23 cellular contexts compared by ENCODE assay signal in genomic region chr3:198028718-198029117, GRCh38.
DNase-seq lines count a peak whose midpoint lies in the region; ATAC-seq, FAIRE-seq and TF ChIP-seq lines count a peak whose summit lies in the region.
"Had no signal": no experiment of that assay in that cellular context is flagged by ENCODE, and none has a peak within 500 bp of the region (broad histone marks: within the 10 kb centered on the region; RNA-seq: fewer than 3 reads in every experiment).

No MANE protein-coding gene starts in this region.

- H3K4me2 ChIP-seq in hepatocyte (peak overlapping the region; percentile 12), Karpas-422 (ENCODE audit: low read depth, low read length, poor library complexity, severe bottlenecking) (no peak overlapping the region)

- FAIRE-seq in HTR-8/SVneo (lab: Jason Lieb, UNC) = peak; percentile 44
- FAIRE-seq: D721Med, H1 had no signal

- no peaks in the 10 kb centered on the region for H3K4me1 ChIP-seq in CD8-positive, alpha-beta memory T cell (ENCODE audit: insufficient read depth, low read length)
- H3K4me1 ChIP-seq in hepatocyte (ENCODE audit: insufficient read depth) = no peaks in the 10 kb centered on the region
- H3K4me1 ChIP-seq in endodermal cell (ENCODE audit: control insufficient read depth, insufficient read depth, low read length) = no peaks in the 10 kb centered on the region
- no peaks in the 10 kb centered on the region for H3K4me1 ChIP-seq in tibial artery
- H3K4me1 ChIP-seq in Karpas-422 (ENCODE audit: low read length) = no peaks in the 10 kb centered on the region

- CTCF ChIA-PET in CD8-positive, alpha-beta memory T cell (lab: Charles Lee) = no interaction called here

- no peak overlapping the region for H3K4me3 Mint-ChIP-seq in CD8-positive, alpha-beta memory T cell
- H3K4me3 Mint-ChIP-seq in endodermal cell = no peak overlapping the region
- H3K4me3 Mint-ChIP-seq: activated CD8-positive, alpha-beta T cell treated with anti-CD3 and anti-CD28 coated beads for 36 hours; activated naive CD8-positive, alpha-beta T cell treated with anti-CD3 and anti-CD28 coated beads, Interleukin-2, amount 10 ng/mL, durations not matched to agents 7 days and 5 days; activated T-cell treated with anti-CD3 and anti-CD28 coated beads, Interleukin-2, amount 50 U/mL, for 72 hours; B cell had no signal

- no peaks in the 10 kb centered on the region for H3K9me3 ChIP-seq in CD8-positive, alpha-beta memory T cell (ENCODE audit: low read length)
- no peaks in the 10 kb centered on the region for H3K9me3 ChIP-seq in hepatocyte (ENCODE audit: low read depth)
- H3K9me3 ChIP-seq in endodermal cell (ENCODE audit: control insufficient read depth, low read length) = no peaks in the 10 kb centered on the region
- no peaks in the 10 kb centered on the region for H3K9me3 ChIP-seq in tibial artery
- no peaks in the 10 kb centered on the region for H3K9me3 ChIP-seq in Karpas-422 (ENCODE audit: low read length)
- H3K9me3 ChIP-seq: mucosa of descending colon, thoracic aorta had no signal

- H3K36me3 ChIP-seq in CD8-positive, alpha-beta memory T cell (ENCODE audit: insufficient read depth, low read length) = no peaks in the 10 kb centered on the region
- no peaks in the 10 kb centered on the region for H3K36me3 ChIP-seq in hepatocyte (replicated peaks; ENCODE audit: insufficient read depth, low read depth)
- H3K36me3 ChIP-seq in endodermal cell (ENCODE audit: control insufficient read depth, insufficient read depth, low read length) = no peaks in the 10 kb centered on the region
- peaks cover 8 to 26% (median 10%) of the 10 kb centered on the region in 3 donors for H3K36me3 ChIP-seq in tibial artery
- H3K36me3 ChIP-seq in Karpas-422 (ENCODE audit: insufficient read depth, low read length) = no peaks in the 10 kb centered on the region
- H3K36me3 ChIP-seq: thoracic aorta had no signal

- intact Hi-C loops in tibial artery (cut with DNase I; ENCODE audit: low total_unique reads) = no loop called here

- no peak overlapping the region for H3K4me3 ChIP-seq in CD8-positive, alpha-beta memory T cell (ENCODE audit: low read length)
- H3K4me3 ChIP-seq in hepatocyte (no peak overlapping the region), endodermal cell (ENCODE audit: low read length) (no peak overlapping the region), tibial artery (no peak overlapping the region), Karpas-422 (ENCODE audit: low read length) (no peak overlapping the region)
- H3K4me3 ChIP-seq: mucosa of descending colon, thoracic aorta had no signal

- no peaks in the 10 kb centered on the region for H4K20me1 ChIP-seq in hepatocyte (ENCODE audit: insufficient read depth, poor library complexity, severe bottlenecking)
- H4K20me1 ChIP-seq in Karpas-422 (ENCODE audit: insufficient read depth, low read depth, low read length) = no peaks in the 10 kb centered on the region

- 57% methylated on average over 6 of the region's 6 CpGs for WGBS in hepatocyte (ENCODE audit: low lambda C conversion rate, missing lambda C conversion rate)
- 87 to 90% methylated on average over 6 of the region's 6 CpGs for WGBS in endodermal cell (ENCODE audit: insufficient coverage in 1 of 2, insufficient read length in 1 of 2), 2 experiments

- H3K4me1 Mint-ChIP-seq in CD8-positive, alpha-beta memory T cell = no peaks in the 10 kb centered on the region
- H3K4me1 Mint-ChIP-seq in endodermal cell = peaks cover 3% of the 10 kb centered on the region
- H3K4me1 Mint-ChIP-seq: activated naive CD8-positive, alpha-beta T cell treated with anti-CD3 and anti-CD28 coated beads, Interleukin-2, amount 10 ng/mL, durations not matched to agents 7 days and 5 days; B cell had no signal

- no peak for DNase-seq in CD8-positive, alpha-beta memory T cell
- peak; percentile 24 for DNase-seq in HTR-8/SVneo (ENCODE audit: insufficient read length, low spot score)
- DNase-seq in brain pericyte (ENCODE audit: low read depth, low spot score) = peak; percentile 29
- no peak for DNase-seq in hepatocyte (ENCODE audit: low spot score)
- no peak for DNase-seq in endodermal cell
- DNase-seq in tibial artery = no peak
- DNase-seq in Karpas-422 = no peak
- no peak for DNase-seq in omental fat pad (ENCODE audit: low spot score)
- DNase-seq: activated CD8-positive, alpha-beta T cell treated with anti-CD3 and anti-CD28 coated beads for 36 hours; activated naive CD8-positive, alpha-beta T cell treated with anti-CD3 and anti-CD28 coated beads, Interleukin-2, amount 10 ng/mL, durations not matched to agents 7 days and 5 days; activated T-cell treated with anti-CD3 and anti-CD28 coated beads, Interleukin-2, amount 50 U/mL, for 72 hours; hippocampal formation; mucosa of descending colon; NCI-H1930; NCI-H69; nucleus accumbens; stimulated activated CD4-positive, alpha-beta T cell treated with anti-CD3 and anti-CD28 coated beads, Interleukin-4, amount 100 ng/mL, for 4 hours; SW 1271 had no signal

- TF ChIP-seq CTCF in hepatocyte (IDR thresholded peaks at IDR 0.05; ENCODE audit: poor library complexity) = no peak
- TF ChIP-seq CTCF in endodermal cell (conservative IDR thresholded peaks at IDR 0.05) = no peak
- no peak for TF ChIP-seq CTCF in tibial artery (IDR thresholded peaks at IDR 0.05)
- TF ChIP-seq CTCF in omental fat pad (IDR thresholded peaks at IDR 0.05) = no peak

- ATAC-seq in omental fat pad (ENCODE audit: low FRiP score) = no peak
- ATAC-seq: activated CD8-positive, alpha-beta T cell treated with anti-CD3 and anti-CD28 coated beads for 36 hours; activated T-cell treated with anti-CD3 and anti-CD28 coated beads, Interleukin-2, amount 50 U/mL, for 72 hours; mucosa of descending colon; sciatic nerve had no signal

- H3K9me3 Mint-ChIP-seq in CD8-positive, alpha-beta memory T cell = no peaks in the 10 kb centered on the region
- no peaks in the 10 kb centered on the region for H3K9me3 Mint-ChIP-seq in endodermal cell
- H3K9me3 Mint-ChIP-seq: activated CD8-positive, alpha-beta T cell treated with anti-CD3 and anti-CD28 coated beads for 36 hours; activated naive CD8-positive, alpha-beta T cell treated with anti-CD3 and anti-CD28 coated beads, Interleukin-2, amount 10 ng/mL, durations not matched to agents 7 days and 5 days; activated T-cell treated with anti-CD3 and anti-CD28 coated beads, Interleukin-2, amount 50 U/mL, for 72 hours had no signal

- H3K9me2 ChIP-seq in hepatocyte (replicated peaks; ENCODE audit: insufficient read depth) (no peaks in the 10 kb centered on the region), Karpas-422 (replicated peaks; ENCODE audit: insufficient read depth, low read length) (no peaks in the 10 kb centered on the region)

- H3K79me2 ChIP-seq in hepatocyte = no peaks in the 10 kb centered on the region
- H3K79me2 ChIP-seq in Karpas-422 (ENCODE audit: low read length) = no peaks in the 10 kb centered on the region

- POLR2A ChIA-PET in CD8-positive, alpha-beta memory T cell (lab: Charles Lee) = no interaction called here

- no peak overlapping the region for H3K27ac Mint-ChIP-seq in CD8-positive, alpha-beta memory T cell
- no peak overlapping the region for H3K27ac Mint-ChIP-seq in endodermal cell
- H3K27ac Mint-ChIP-seq: activated CD8-positive, alpha-beta T cell treated with anti-CD3 and anti-CD28 coated beads for 36 hours; activated naive CD8-positive, alpha-beta T cell treated with anti-CD3 and anti-CD28 coated beads, Interleukin-2, amount 10 ng/mL, durations not matched to agents 7 days and 5 days; activated T-cell treated with anti-CD3 and anti-CD28 coated beads, Interleukin-2, amount 50 U/mL, for 72 hours; B cell had no signal

- H3K9ac ChIP-seq in endodermal cell (ENCODE audit: extremely low read depth, low read length, poor library complexity, severe bottlenecking) (no peak overlapping the region), Karpas-422 (ENCODE audit: low read length) (no peak overlapping the region)

- H3K36me3 Mint-ChIP-seq in CD8-positive, alpha-beta memory T cell = peaks cover 7 to 18% (median 8%) of the 10 kb centered on the region in 3 donors
- peaks cover 2% of the 10 kb centered on the region for H3K36me3 Mint-ChIP-seq in endodermal cell (ENCODE audit: low read depth)

- H2AFZ ChIP-seq in hepatocyte (peak overlapping the region; percentile 9), Karpas-422 (ENCODE audit: low read length) (no peak overlapping the region; the same call in 1 of the 2 replicates)

- peak overlapping the region; percentile 38 for H3K27ac ChIP-seq in CD8-positive, alpha-beta memory T cell (ENCODE audit: low read depth, low read length)
- H3K27ac ChIP-seq in hepatocyte (no peak overlapping the region), endodermal cell (ENCODE audit: low read depth, low read length) (no peak overlapping the region), tibial artery (no peak overlapping the region), Karpas-422 (ENCODE audit: low read length) (no peak overlapping the region)
- H3K27ac ChIP-seq: thoracic aorta had no signal

- H3K27me3 ChIP-seq in CD8-positive, alpha-beta memory T cell (ENCODE audit: insufficient read depth, low read length, poor library complexity, severe bottlenecking) = no peaks in the 10 kb centered on the region
- H3K27me3 ChIP-seq in hepatocyte (no peaks in the 10 kb centered on the region), endodermal cell (ENCODE audit: control insufficient read depth, insufficient read depth, low read length, poor library complexity, severe bottlenecking) (no peaks in the 10 kb centered on the region), tibial artery (no peaks in the 10 kb centered on the region), Karpas-422 (ENCODE audit: low read length) (no peaks in the 10 kb centered on the region)

- H3K27me3 Mint-ChIP-seq in CD8-positive, alpha-beta memory T cell = peaks cover 0 to 2% of the 10 kb centered on the region in 2 donors
- no peaks in the 10 kb centered on the region for H3K27me3 Mint-ChIP-seq in endodermal cell (ENCODE audit: insufficient read depth)
- H3K27me3 Mint-ChIP-seq: activated CD8-positive, alpha-beta T cell treated with anti-CD3 and anti-CD28 coated beads for 36 hours; activated naive CD8-positive, alpha-beta T cell treated with anti-CD3 and anti-CD28 coated beads, Interleukin-2, amount 10 ng/mL, durations not matched to agents 7 days and 5 days; B cell had no signal

Comparison
In these comparisons a context has a peak if more than half of its experiments do, and no peak if none do; other contexts are left out.
1. DNase-seq: peak in HTR-8/SVneo (single experiment) and brain pericyte (single experiment); none in CD8-positive, alpha-beta memory T cell (0 of 5), hepatocyte (single experiment), endodermal cell (single experiment), tibial artery (0 of 2), Karpas-422 (single experiment) and omental fat pad (single experiment).